ENCODE assay signal across 11 cellular contexts in genomic region chr4:102789317-102789717, GRCh38. TPM values are rescaled to one million over a fixed set of nuclear protein-coding genes. Genes with fewer than 3 reads are reported as not detected.
DNase-seq lines count a peak whose midpoint lies in the region; ATAC-seq and TF ChIP-seq lines count a peak whose summit lies in the region.
"Had no signal": no experiment of that assay in that cellular context is flagged by ENCODE, and none has a peak within 500 bp of the region (broad histone marks: within the 10 kb centered on the region; RNA-seq: fewer than 3 reads in every experiment).

No MANE protein-coding gene starts in this region.

- no peak for TF ChIP-seq POLR2A in ovary (IDR thresholded peaks at IDR 0.05)

- peaks cover 12% of the 10 kb centered on the region for H3K36me3 ChIP-seq in brain microvascular endothelial cell (replicated peaks)
- H3K36me3 ChIP-seq in psoas muscle (ENCODE audit: insufficient read depth in 1 of 2, low read depth in 1 of 2) = peaks cover 2 to 21% of the 10 kb centered on the region in 2 donors
- no peaks in the 10 kb centered on the region for H3K36me3 ChIP-seq in ovary

- TF ChIP-seq CTCF in brain microvascular endothelial cell (IDR thresholded peaks at IDR 0.05; ENCODE audit: low read depth, low read length, missing control alignments) (no peak), psoas muscle (IDR thresholded peaks at IDR 0.05) (no peak), ovary (IDR thresholded peaks at IDR 0.05) (no peak)

- WGBS in psoas muscle, 3 donors = 74 to 75% (median 74%) methylated on average over 3 of the region's 3 CpGs
- WGBS in ovary, 3 donors = 67 to 77% (median 68%) methylated on average over 3 of the region's 3 CpGs

- intact Hi-C loops in psoas muscle (cut with DNase I) = no loop called here
- intact Hi-C loops in ovary (cut with DNase I) = no loop called here

- no peak overlapping the region for H3K4me3 ChIP-seq in brain microvascular endothelial cell (ENCODE audit: low read depth, low read length)
- no peak overlapping the region for H3K4me3 ChIP-seq in psoas muscle
- H3K4me3 ChIP-seq in ovary = no peak overlapping the region

- in situ Hi-C loops in brain microvascular endothelial cell (cut with HindIII; ENCODE audit: low pct_ligation_motif_present, low sequenced_read_pairs) = no loop called here

- TF ChIP-seq EP300 in ovary (IDR thresholded peaks at IDR 0.05) = no peak

- peak; percentile 57 to 73 for ATAC-seq in activated CD4-positive, CD25-positive, alpha-beta regulatory T cell treated with anti-CD3 and anti-CD28 coated beads, Interleukin-2, amount 50 U/mL, for 24 hours
- ATAC-seq in psoas muscle = peak; percentile 18 to 42 (median 33)
- ATAC-seq: right cardiac atrium had no signal

- DNase-seq in activated CD4-positive, CD25-positive, alpha-beta regulatory T cell treated with anti-CD3 and anti-CD28 coated beads, Interleukin-2, amount 50 U/mL, for 72 hours = no peak
- DNase-seq in MV-4-11 (lab: John Stamatoyannopoulos, UW) = peak; percentile 3
- DNase-seq in brain microvascular endothelial cell = peak; percentile 40
- DNase-seq in psoas muscle = no peak
- no peak for DNase-seq in DMS79 (lab: John Stamatoyannopoulos, UW)
- no peak for DNase-seq in ovary
- no peak for DNase-seq in stimulated activated naive CD4-positive, alpha-beta T cell (lab: John Stamatoyannopoulos, UW)
- DNase-seq: BE2C, NCI-H1930, right cardiac atrium had no signal

- H3K27ac ChIP-seq in brain microvascular endothelial cell = no peak overlapping the region
- no peak overlapping the region for H3K27ac ChIP-seq in psoas muscle
- no peak overlapping the region for H3K27ac ChIP-seq in ovary

- H3K9me3 ChIP-seq in psoas muscle (peaks cover 7% of the 10 kb centered on the region), ovary (no peaks in the 10 kb centered on the region)
- H3K9me3 ChIP-seq: BE2C had no signal

- no peaks in the 10 kb centered on the region for H3K27me3 ChIP-seq in brain microvascular endothelial cell (replicated peaks)
- no peaks in the 10 kb centered on the region for H3K27me3 ChIP-seq in psoas muscle (ENCODE audit: insufficient read depth in 3 of 3, low read length in 2 of 3)
- no peaks in the 10 kb centered on the region for H3K27me3 ChIP-seq in ovary
- H3K27me3 ChIP-seq: BE2C had no signal

- H3K4me1 ChIP-seq in psoas muscle (peaks cover 11% of the 10 kb centered on the region), ovary (ENCODE audit: insufficient read depth) (no peaks in the 10 kb centered on the region)
- H3K4me1 ChIP-seq: BE2C had no signal

RNA-seq across cellular contexts. Expression of gene MANBA, which starts 28.5 kb away (rescaled TPM):
- total RNA-seq in psoas muscle = 10 to 100 TPM in 2 of 4 donors, 1 to 10 TPM in 2; 3.5 to 11.9 (median 8.2) TPM
- 1 to 10 TPM; 3.1 to 4.8 (median 4.2) TPM for polyA plus RNA-seq in psoas muscle
- total RNA-seq in ovary = 10 to 100 TPM; 21.9 to 30.1 (median 24.5) TPM
- polyA plus RNA-seq in ovary = 10 to 100 TPM; 15.6 to 32.7 TPM

RNA-seq across cellular contexts. Expression of gene UBE2D3, which starts 38.0 kb away (rescaled TPM):
- total RNA-seq in psoas muscle (100 to 1,000 TPM; 221 to 367 (median 346) TPM), ovary (100 to 1,000 TPM; 211 to 336 (median 258) TPM)
- polyA plus RNA-seq in psoas muscle (100 to 1,000 TPM; 239 to 629 (median 498) TPM), ovary (100 to 1,000 TPM; 163 to 347 TPM)

Comparison
In these comparisons a context has a peak if more than half of its experiments do, and no peak if none do; other contexts are left out.
1. DNase-seq: peak in MV-4-11 (single experiment) and brain microvascular endothelial cell (single experiment); none in activated CD4-positive, CD25-positive, alpha-beta regulatory T cell treated with anti-CD3 and anti-CD28 coated beads, Interleukin-2, amount 50 U/mL, for 72 hours (single experiment), psoas muscle (0 of 2), DMS79 (single experiment), ovary (0 of 5) and stimulated activated naive CD4-positive, alpha-beta T cell (0 of 6).